In the genomic region with DNA sequence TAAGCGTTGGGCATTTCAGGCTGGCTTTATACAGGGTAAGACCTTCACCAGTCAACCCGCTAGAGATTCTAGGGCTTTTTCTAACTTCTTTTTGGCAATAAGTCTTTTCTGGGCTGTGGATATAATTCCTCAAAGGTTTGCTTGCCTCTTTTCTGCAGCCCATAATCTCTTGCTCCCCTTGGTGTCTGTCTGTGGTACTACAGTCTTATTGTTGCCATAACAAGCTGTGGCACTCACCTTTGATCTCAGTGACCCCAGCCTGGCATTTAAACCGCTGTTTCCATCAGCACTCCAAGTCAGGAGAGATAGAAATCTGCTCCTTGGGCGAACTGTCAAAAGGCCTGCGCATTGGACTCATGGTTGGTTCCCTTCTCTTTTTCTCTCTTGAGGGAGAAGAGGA, we compare ENCODE assay signal across 9 cellular contexts. TPM values are rescaled to one million over a fixed set of nuclear protein-coding genes. Genes with fewer than 3 reads are reported as not detected.
A peak's percentile ranks its signal among the peaks of the same experiment; 100 is the strongest.
DNase-seq lines count a peak whose midpoint lies in the region; ATAC-seq lines count a peak whose summit lies in the region.
"Had no signal": no experiment of that assay in that cellular context is flagged by ENCODE, and none has a peak within 500 bp of the region (broad histone marks: within the 10 kb centered on the region; RNA-seq: fewer than 3 reads in every experiment).

No MANE protein-coding gene starts in this region.

- DNase-seq in D341Med (ENCODE audit: low spot score) (peak; percentile 55), H7 (peak; percentile 75), SHP77 treated with DMSO at 0.1 percent for 48 hours (lab: John Stamatoyannopoulos, UW) (peak; percentile 6), iPS-NIHi11 (ENCODE audit: low spot score) (peak; percentile 49), ureter (ENCODE audit: low spot score) (no peak), A172 (ENCODE audit: low spot score) (no peak), KG1 (lab: John Stamatoyannopoulos, UW) (no peak)

- ATAC-seq in GM21723 (IDR thresholded peaks at IDR 0.05; ENCODE audit: unreplicated experiment) = no peak

- no peaks in the 10 kb centered on the region for H3K36me3 ChIP-seq in H7 (replicated peaks; ENCODE audit: control insufficient read depth, insufficient read depth, low read length)

- H3K27me3 ChIP-seq in H7 (ENCODE audit: control insufficient read depth, insufficient read depth, low read length) = no peaks in the 10 kb centered on the region

- no peak overlapping the region for H3K4me3 ChIP-seq in H7 (ENCODE audit: insufficient read depth, low read depth, low read length)

RNA-seq across cellular contexts. Expression of a gene that starts 14.5 kb away (rescaled TPM):
- total RNA-seq in H7 (2014; rRNA removed; shearing (Covaris generic)) = 5.2 and 6.0 TPM in 2 replicates
- 35.6 TPM for total RNA-seq in ureter
- total RNA-seq in A172 (2014; rRNA removed; shearing (Covaris generic)) = 10.3 and 17.6 TPM in 2 replicates

RNA-seq across cellular contexts. Expression of a gene that starts 57.6 kb away (rescaled TPM):
- not detected in 2 replicates for total RNA-seq in H7 (2014; rRNA removed; shearing (Covaris generic))
- total RNA-seq in ureter = 0.44 TPM
- not detected in 2 replicates for total RNA-seq in A172 (2014; rRNA removed; shearing (Covaris generic))
- total RNA-seq: NCI-H460 had no signal

Comparison
In these comparisons a context has a peak if more than half of its experiments do, and no peak if none do; other contexts are left out.
1. DNase-seq: peak in D341Med (single experiment), H7 (single experiment), SHP77 treated with DMSO at 0.1 percent for 48 hours (single experiment) and iPS-NIHi11 (single experiment); none in ureter (single experiment), A172 (single experiment) and KG1 (single experiment).